In genomic region chr14:24106672-24107271, GRCh38 we compare ENCODE assay signal across 22 cellular contexts. TPM values are rescaled to one million over a fixed set of nuclear protein-coding genes. Genes with fewer than 3 reads are reported as not detected.
A peak's percentile ranks its signal among the peaks of the same experiment; 100 is the strongest.
DNase-seq lines count a peak whose midpoint lies in the region; ATAC-seq, FAIRE-seq and TF ChIP-seq lines count a peak whose summit lies in the region.
"Had no signal": no experiment of that assay in that cellular context is flagged by ENCODE, and none has a peak within 500 bp of the region (broad histone marks: within the 10 kb centered on the region; RNA-seq: fewer than 3 reads in every experiment).

No MANE protein-coding gene starts in this region.

- no peaks in the 10 kb centered on the region for H3K9me1 ChIP-seq in K562 (ENCODE audit: control insufficient read depth, insufficient read depth, low read length)

- WGBS in K562 (ENCODE audit: insufficient coverage, low coverage, missing lambda C conversion rate) = 50% methylated on average over 4 of the region's 4 CpGs

- no peak overlapping the region for H3K27ac ChIP-seq in K562 (ENCODE audit: extremely low read depth, low read depth, low read length)
- peak overlapping the region; percentile 32 for H3K27ac ChIP-seq in epithelial cell of prostate
- H3K27ac ChIP-seq: C4-2B, KMS-11, SJSA1 had no signal

- TF ChIP-seq EP300 in K562 (IDR thresholded peaks at IDR 0.05; ENCODE audit: low read length) = no peak

- CTCF ChIA-PET in K562 (lab: Yijun Ruan, JAX; ENCODE audit: low intra/inter-chr PET ratio) = no interaction called here

- no peak for FAIRE-seq in K562 (lab: Jason Lieb, UNC)
- FAIRE-seq: GM12878, HTR-8/SVneo had no signal

- H3K4me2 ChIP-seq in K562 (ENCODE audit: insufficient read depth, low read length) = no peak overlapping the region
- H3K4me2 ChIP-seq: KMS-11 had no signal

- TF ChIP-seq CTCF in K562 (IDR thresholded peaks at IDR 0.05 in 2 of 3, conservative IDR thresholded peaks at IDR 0.05 in 1 of 3; ENCODE audit: insufficient read depth in 2 of 3, low read depth in 1 of 3, low read length in 3 of 3) = no peak

- no peak overlapping the region for H3K4me3 ChIP-seq in K562
- H3K4me3 ChIP-seq: GM12878, SJSA1 had no signal

- no peak overlapping the region for H3K9ac ChIP-seq in K562 (ENCODE audit: insufficient read depth in 1 of 2, low read depth in 2 of 2, low read length in 2 of 2)
- H3K9ac ChIP-seq: KMS-11 had no signal

- BruUV-seq in K562 (replicated peaks; lab: Mats Ljungman, UMichigan) = no TSS peak

- peaks cover 19% of the 10 kb centered on the region; the same call in 2 of the 3 replicates for H3K36me3 ChIP-seq in K562 (ENCODE audit: control insufficient read depth, insufficient read depth, low read length)

- intact Hi-C loops in K562 (cut with micrococcal nuclease) = loop anchor here (5.0 kb wide), 1 partner anchor 209 kb away; no protein-coding TSS in a partner anchor
- intact Hi-C loops in Right ventricle myocardium superior (cut with DNase I) = loop anchor here (5.0 kb wide), 1 partner anchor 49 kb away; no protein-coding TSS in a partner anchor

- ATAC-seq in K562 = no peak
- no peak for ATAC-seq in Right ventricle myocardium superior (ENCODE audit: poor library complexity)
- ATAC-seq: CD8-positive, alpha-beta T cell; GM12878; PC-3 had no signal

- POLR2A ChIA-PET in K562 (lab: Yijun Ruan, JAX) = interaction anchor here (0.6 to 4.8 kb wide), 4 partner anchors 11 to 1517 kb away, joined by 3 to 29 read pairs (median 8); partner anchors contain the start of gene PCK2

- in situ Hi-C loops in K562 (cut with MboI) = no loop called here

- no peak for DNase-seq in K562 (ENCODE audit: extremely low read depth in 1 of 4, low spot score in 3 of 4)
- no peak for DNase-seq in epithelial cell of prostate (ENCODE audit: low read depth, low spot score)
- no peak for DNase-seq in Right ventricle myocardium superior
- DNase-seq in COLO829 (ENCODE audit: low spot score) = no peak
- DNase-seq: CD8-positive, alpha-beta T cell; DMS 273 treated with DMSO at 0.1 percent for 48 hours; DMS79; EL; GDM1; GOT3; MM.1S; NCI-H2029; NCI-H446 treated with DMSO at 0.1 percent for 48 hours; NCI-H526; NCI-H82; NK-92 treated with Interleukin-12 subunit alpha and Interleukin-12 subunit beta, amount 100 ng/mL, for 24 hours; PC-3 had no signal

- no peak for TF ChIP-seq POLR2A in K562 (conservative IDR thresholded peaks at IDR 0.05)

- no peaks in the 10 kb centered on the region for H3K79me2 ChIP-seq in K562 (ENCODE audit: control insufficient read depth, insufficient read depth, low read length)

- no peaks in the 10 kb centered on the region for H3K27me3 ChIP-seq in K562 (ENCODE audit: control insufficient read depth in 2 of 2, insufficient read depth in 2 of 2, low read length in 2 of 2)
- H3K27me3 ChIP-seq: SJSA1 had no signal

- H4K20me1 ChIP-seq in K562 (replicated peaks; ENCODE audit: control insufficient read depth, insufficient read depth, low read length) = no peaks in the 10 kb centered on the region

- H2AFZ ChIP-seq in K562 (ENCODE audit: low read depth, low read length) = no peak overlapping the region

- no peaks in the 10 kb centered on the region; the same call in 1 of the 2 replicates for H3K9me3 ChIP-seq in K562 (replicated peaks; ENCODE audit: control insufficient read depth, insufficient read depth, low read depth, low read length)
- H3K9me3 ChIP-seq: SJSA1 had no signal

- peaks cover 0 to 3% of the 10 kb centered on the region in 2 experiments; a peak in 2 of 5 replicates for H3K4me1 ChIP-seq in K562 (replicated peaks in 1 of 2; ENCODE audit: control insufficient read depth in 2 of 2, insufficient read depth in 2 of 2, low read length in 2 of 2)
- H3K4me1 ChIP-seq: SJSA1 had no signal

- TF ChIP-seq RAD21 in K562 (CRISPR knock-in tag; conservative IDR thresholded peaks at IDR 0.05 in 1 of 2, IDR thresholded peaks at IDR 0.05 in 1 of 2) = no peak

RNA-seq across cellular contexts. Expression of gene DCAF11, which starts 7.8 kb away (rescaled TPM):
- total RNA-seq in K562 (2011; cell fraction: chromatin; rRNA removed; ENCODE audit: low replicate concordance) = 36.2 and 69.8 TPM in 2 replicates
- 39.9 and 42.9 TPM in 2 replicates for total RNA-seq in K562 (2011; cell fraction: nucleolus; rRNA removed)
- total RNA-seq in K562 (2011; cell fraction: nucleoplasm; rRNA removed) = 35.7 and 38.2 TPM in 2 replicates
- 39.8 and 53.8 TPM in 2 replicates for total RNA-seq in K562 (2014; rRNA removed)
- total RNA-seq in K562 (2014; rRNA removed; fragmentation: Illumina TruSeq; extraction: Trizol) = 23.6 and 25.8 TPM in 2 replicates
- 33.9 and 36.6 TPM in 2 replicates for total RNA-seq in K562 (2015; rRNA removed; fragmentation: Illumina TruSeq; extraction: Trizol)
- total RNA-seq in K562 (2021) = 32.6 and 36.4 TPM in 2 replicates
- polyA plus RNA-seq in K562 (2011; rRNA removed) = 37.8 and 38.4 TPM in 2 replicates
- 42.5 and 49.6 TPM in 2 replicates for polyA plus RNA-seq in K562 (2011; cell fraction: cytosol; rRNA removed)
- 43.0 and 49.6 TPM in 2 replicates for polyA plus RNA-seq in K562 (2011; cell fraction: nucleus; rRNA removed)
- 31.7 and 46.8 TPM in 2 replicates for polyA plus RNA-seq in K562 (2012)
- 42.2 and 43.9 TPM in 2 replicates for polyA plus RNA-seq in K562 (2014; fragmentation: Illumina TruSeq; extraction: Trizol)
- polyA plus RNA-seq in K562 (2014; fragmentation: Nextera tagmentation; extraction: Ambion mirVana) = 1 to 10 TPM; 8.5 to 9.2 TPM
- polyA plus RNA-seq in K562 (2014; rRNA removed) = 41.1 and 46.2 TPM in 2 replicates
- 30.3 and 36.6 TPM in 2 replicates for polyA minus RNA-seq in K562 (2011; rRNA and poly(A)+ RNA removed)
- 20.1 and 22.3 TPM in 2 replicates for polyA minus RNA-seq in K562 (2011; cell fraction: cytosol; rRNA and poly(A)+ RNA removed)
- 16.6 and 29.7 TPM in 2 replicates for polyA minus RNA-seq in K562 (2011; cell fraction: nucleus; rRNA and poly(A)+ RNA removed)
- total RNA-seq in Right ventricle myocardium superior = 81.7 TPM

RNA-seq across cellular contexts. Expression of gene NRL, which starts 8.0 kb away (rescaled TPM):
- total RNA-seq in K562 (2011; cell fraction: chromatin; rRNA removed; ENCODE audit: low replicate concordance) = 1.1 and 2.4 TPM in 2 replicates
- 2.3 and 2.8 TPM in 2 replicates for total RNA-seq in K562 (2011; cell fraction: nucleolus; rRNA removed)
- 2.3 and 3.1 TPM in 2 replicates for total RNA-seq in K562 (2011; cell fraction: nucleoplasm; rRNA removed)
- 2.2 and 2.4 TPM in 2 replicates for total RNA-seq in K562 (2014; rRNA removed)
- total RNA-seq in K562 (2014; rRNA removed; fragmentation: Illumina TruSeq; extraction: Trizol) = 0.48 and 0.65 TPM in 2 replicates
- 1.5 and 1.8 TPM in 2 replicates for total RNA-seq in K562 (2015; rRNA removed; fragmentation: Illumina TruSeq; extraction: Trizol)
- 2.4 and 2.7 TPM in 2 replicates for total RNA-seq in K562 (2021)
- 1.0 and 1.5 TPM in 2 replicates for polyA plus RNA-seq in K562 (2011; rRNA removed)
- 1.5 and 4.1 TPM in 2 replicates for polyA plus RNA-seq in K562 (2011; cell fraction: cytosol; rRNA removed)
- 1.2 and 1.7 TPM in 2 replicates for polyA plus RNA-seq in K562 (2011; cell fraction: nucleus; rRNA removed)
- polyA plus RNA-seq in K562 (2012) = 0.95 and 2.1 TPM in 2 replicates
- polyA plus RNA-seq in K562 (2014; fragmentation: Illumina TruSeq; extraction: Trizol) = 1.0 and 1.5 TPM in 2 replicates
- polyA plus RNA-seq in K562 (2014; fragmentation: Nextera tagmentation; extraction: Ambion mirVana) = under 1 TPM in 1 of 2 experiments, not detected in 1; 0.07 TPM
- polyA plus RNA-seq in K562 (2014; rRNA removed) = 1.9 and 2.0 TPM in 2 replicates
- 0.74 and 1.0 TPM in 2 replicates for polyA minus RNA-seq in K562 (2011; rRNA and poly(A)+ RNA removed)
- polyA minus RNA-seq in K562 (2011; cell fraction: cytosol; rRNA and poly(A)+ RNA removed) = 0.57 and 0.73 TPM in 2 replicates
- 1.3 and 3.0 TPM in 2 replicates for polyA minus RNA-seq in K562 (2011; cell fraction: nucleus; rRNA and poly(A)+ RNA removed)
- 0.75 TPM for total RNA-seq in Right ventricle myocardium superior

RNA-seq across cellular contexts. Expression of gene PCK2, which starts 12.7 kb away (rescaled TPM):
- total RNA-seq in K562 (2011; cell fraction: chromatin; rRNA removed; ENCODE audit: low replicate concordance) = 21.3 and 53.1 TPM in 2 replicates
- total RNA-seq in K562 (2011; cell fraction: nucleolus; rRNA removed) = 37.5 and 48.6 TPM in 2 replicates
- 33.7 and 39.2 TPM in 2 replicates for total RNA-seq in K562 (2011; cell fraction: nucleoplasm; rRNA removed)
- total RNA-seq in K562 (2014; rRNA removed) (30.4 and 37.6 TPM in 2 replicates), K562 (2014; rRNA removed; fragmentation: Illumina TruSeq; extraction: Trizol) (12.0 and 13.6 TPM in 2 replicates), K562 (2015; rRNA removed; fragmentation: Illumina TruSeq; extraction: Trizol) (15.9 TPM in 2 replicates), K562 (2021) (55.8 and 60.9 TPM in 2 replicates), Right ventricle myocardium superior (2.7 TPM)
- polyA plus RNA-seq in K562 (2011; rRNA removed) (33.8 and 39.5 TPM in 2 replicates), K562 (2014; fragmentation: Illumina TruSeq; extraction: Trizol) (42.5 and 58.2 TPM in 2 replicates), K562 (2014; fragmentation: Nextera tagmentation; extraction: Ambion mirVana) (1 to 10 TPM; 3.3 to 6.6 TPM), K562 (2014; rRNA removed) (50.1 and 52.8 TPM in 2 replicates)
- polyA plus RNA-seq in K562 (2011; cell fraction: cytosol; rRNA removed) = 53.3 and 74.4 TPM in 2 replicates
- polyA plus RNA-seq in K562 (2011; cell fraction: nucleus; rRNA removed) = 45.9 and 59.9 TPM in 2 replicates
- polyA plus RNA-seq in K562 (2012) = 32.5 and 132 TPM in 2 replicates
- polyA minus RNA-seq in K562 (2011; rRNA and poly(A)+ RNA removed) = 16.1 and 23.4 TPM in 2 replicates
- 30.5 and 32.9 TPM in 2 replicates for polyA minus RNA-seq in K562 (2011; cell fraction: cytosol; rRNA and poly(A)+ RNA removed)
- polyA minus RNA-seq in K562 (2011; cell fraction: nucleus; rRNA and poly(A)+ RNA removed) = 16.2 and 19.1 TPM in 2 replicates

RNA-seq across cellular contexts. Expression of gene FITM1, which starts 23.7 kb away (rescaled TPM):
- 0.44 and 1.00 TPM in 2 replicates for total RNA-seq in K562 (2011; cell fraction: chromatin; rRNA removed; ENCODE audit: low replicate concordance)
- 0.67 TPM in 1 of 2 replicates, not detected in the other for total RNA-seq in K562 (2011; cell fraction: nucleolus; rRNA removed)
- total RNA-seq in K562 (2011; cell fraction: nucleoplasm; rRNA removed) = 0.73 TPM in 1 of 2 replicates, not detected in the other
- total RNA-seq in K562 (2014; rRNA removed) (0.09 TPM in 1 of 2 replicates, not detected in the other), K562 (2014; rRNA removed; fragmentation: Illumina TruSeq; extraction: Trizol) (not detected in 2 replicates), K562 (2015; rRNA removed; fragmentation: Illumina TruSeq; extraction: Trizol) (not detected in 2 replicates), K562 (2021) (0.20 TPM in 1 of 2 replicates, not detected in the other), Right ventricle myocardium superior (126 TPM)
- polyA plus RNA-seq in K562 (2011; rRNA removed) (0.11 TPM in 1 of 2 replicates, not detected in the other), K562 (2014; fragmentation: Illumina TruSeq; extraction: Trizol) (not detected in 2 replicates), K562 (2014; fragmentation: Nextera tagmentation; extraction: Ambion mirVana) (not detected), K562 (2014; rRNA removed) (0.20 TPM in 1 of 2 replicates, not detected in the other)
- polyA plus RNA-seq in K562 (2011; cell fraction: cytosol; rRNA removed) = 0.19 and 0.21 TPM in 2 replicates
- 0.41 and 0.58 TPM in 2 replicates for polyA plus RNA-seq in K562 (2011; cell fraction: nucleus; rRNA removed)
- polyA plus RNA-seq in K562 (2012) = 0.15 TPM in 1 of 2 replicates, not detected in the other
- polyA minus RNA-seq in K562 (2011; rRNA and poly(A)+ RNA removed) = 0.27 TPM in 1 of 2 replicates, not detected in the other
- not detected in 2 replicates for polyA minus RNA-seq in K562 (2011; cell fraction: cytosol; rRNA and poly(A)+ RNA removed)
- not detected in 2 replicates for polyA minus RNA-seq in K562 (2011; cell fraction: nucleus; rRNA and poly(A)+ RNA removed)
- total RNA-seq: SJSA1 had no signal

RNA-seq across cellular contexts. Expression of gene PSME1, which starts 29.2 kb away (rescaled TPM):
- 20.8 and 28.8 TPM in 2 replicates for total RNA-seq in K562 (2011; cell fraction: chromatin; rRNA removed; ENCODE audit: low replicate concordance)
- total RNA-seq in K562 (2011; cell fraction: nucleolus; rRNA removed) = 18.2 and 21.2 TPM in 2 replicates
- total RNA-seq in K562 (2011; cell fraction: nucleoplasm; rRNA removed) = 20.8 and 20.9 TPM in 2 replicates
- total RNA-seq in K562 (2014; rRNA removed) = 63.9 and 70.9 TPM in 2 replicates
- 67.6 and 69.7 TPM in 2 replicates for total RNA-seq in K562 (2014; rRNA removed; fragmentation: Illumina TruSeq; extraction: Trizol)
- total RNA-seq in K562 (2015; rRNA removed; fragmentation: Illumina TruSeq; extraction: Trizol) = 71.4 TPM in 2 replicates
- 65.6 and 66.9 TPM in 2 replicates for total RNA-seq in K562 (2021)
- 20.3 and 28.1 TPM in 2 replicates for polyA plus RNA-seq in K562 (2011; rRNA removed)
- polyA plus RNA-seq in K562 (2011; cell fraction: cytosol; rRNA removed) = 27.0 and 36.8 TPM in 2 replicates
- 52.1 and 61.5 TPM in 2 replicates for polyA plus RNA-seq in K562 (2011; cell fraction: nucleus; rRNA removed)
- 77.8 and 104 TPM in 2 replicates for polyA plus RNA-seq in K562 (2012)
- polyA plus RNA-seq in K562 (2014; fragmentation: Illumina TruSeq; extraction: Trizol) = 67.5 and 74.0 TPM in 2 replicates
- 100 to 1,000 TPM; 163 to 180 TPM for polyA plus RNA-seq in K562 (2014; fragmentation: Nextera tagmentation; extraction: Ambion mirVana)
- polyA plus RNA-seq in K562 (2014; rRNA removed) = 42.4 and 51.2 TPM in 2 replicates
- polyA minus RNA-seq in K562 (2011; rRNA and poly(A)+ RNA removed) = 11.9 and 15.4 TPM in 2 replicates
- 10.9 and 16.8 TPM in 2 replicates for polyA minus RNA-seq in K562 (2011; cell fraction: cytosol; rRNA and poly(A)+ RNA removed)
- 5.1 and 11.3 TPM in 2 replicates for polyA minus RNA-seq in K562 (2011; cell fraction: nucleus; rRNA and poly(A)+ RNA removed)
- 129 TPM for total RNA-seq in Right ventricle myocardium superior
